ENCODE assay signal across 15 cellular contexts in genomic region chr19:4707956-4708650, GRCh38. TPM values are rescaled to one million over a fixed set of nuclear protein-coding genes. Genes with fewer than 3 reads are reported as not detected.
DNase-seq lines count a peak whose midpoint lies in the region; ATAC-seq and TF ChIP-seq lines count a peak whose summit lies in the region.
"Had no signal": no experiment of that assay in that cellular context is flagged by ENCODE, and none has a peak within 500 bp of the region (broad histone marks: within the 10 kb centered on the region; RNA-seq: fewer than 3 reads in every experiment).

No MANE protein-coding gene starts in this region.

- H3K9me3 ChIP-seq in adrenal gland (replicated peaks in 1 of 3) (no peaks in the 10 kb centered on the region), MM.1S (replicated peaks; ENCODE audit: insufficient read depth, low read length) (no peaks in the 10 kb centered on the region)

- no peak overlapping the region for H3K4me3 Mint-ChIP-seq in stimulated activated memory B cell treated with anti-CD40 and anti-IgM and Interleukin-4, amounts not matched to agents 10 μg/mL and 1 μg/mL and 100 μg/mL, for 72 hours
- H3K4me3 Mint-ChIP-seq in type B pancreatic cell = no peak overlapping the region
- H3K4me3 Mint-ChIP-seq: naive B cell; stimulated activated naive CD8-positive, alpha-beta T cell treated with anti-CD3 and anti-CD28 coated beads, Interleukin-15, amount 100 ng/mL, for 72 hours had no signal

- no peaks in the 10 kb centered on the region for H3K27me3 Mint-ChIP-seq in stimulated activated memory B cell treated with anti-CD40 and anti-IgM and Interleukin-4, amounts not matched to agents 10 μg/mL and 1 μg/mL and 100 μg/mL, for 72 hours
- no peaks in the 10 kb centered on the region for H3K27me3 Mint-ChIP-seq in type B pancreatic cell
- H3K27me3 Mint-ChIP-seq: naive B cell; stimulated activated naive CD8-positive, alpha-beta T cell treated with anti-CD3 and anti-CD28 coated beads, Interleukin-15, amount 100 ng/mL, for 72 hours had no signal

- no peak for TF ChIP-seq POLR2A in adrenal gland (IDR thresholded peaks at IDR 0.05)

- no peaks in the 10 kb centered on the region for H3K9me2 ChIP-seq in MM.1S (replicated peaks; ENCODE audit: insufficient read depth, low read length)

- peaks cover 59% of the 10 kb centered on the region for H3K36me3 Mint-ChIP-seq in stimulated activated memory B cell treated with anti-CD40 and anti-IgM and Interleukin-4, amounts not matched to agents 10 μg/mL and 1 μg/mL and 100 μg/mL, for 72 hours
- peaks cover 5% of the 10 kb centered on the region for H3K36me3 Mint-ChIP-seq in type B pancreatic cell

- no peak for ATAC-seq in stimulated activated memory B cell treated with anti-CD40 and anti-IgM and Interleukin-4, amounts not matched to agents 10 μg/mL and 1 μg/mL and 100 μg/mL, for 72 hours
- no peak for ATAC-seq in GM21737 (IDR thresholded peaks at IDR 0.05; ENCODE audit: unreplicated experiment)
- ATAC-seq: stimulated activated naive CD8-positive, alpha-beta T cell treated with anti-CD3 and anti-CD28 coated beads, Interleukin-15, amount 100 ng/mL, for 72 hours had no signal

- no peak for TF ChIP-seq CTCF in adrenal gland (IDR thresholded peaks at IDR 0.05)
- no peak for TF ChIP-seq CTCF in fibroblast of villous mesenchyme (IDR thresholded peaks at IDR 0.05; ENCODE audit: insufficient read depth, low read depth, low read length)
- no peak for TF ChIP-seq CTCF in MM.1S (IDR thresholded peaks at IDR 0.05; ENCODE audit: low read length)
- no peak for TF ChIP-seq CTCF in type B pancreatic cell (conservative IDR thresholded peaks at IDR 0.05)

- no peaks in the 10 kb centered on the region for H3F3A ChIP-seq in MM.1S (ENCODE audit: insufficient read depth, low read length)

- H3K4me3 ChIP-seq in ACC112 (ENCODE audit: low read depth, low read length) = no peak overlapping the region
- no peak overlapping the region for H3K4me3 ChIP-seq in adrenal gland
- H3K4me3 ChIP-seq in fibroblast of villous mesenchyme (ENCODE audit: low read depth, low read length) = no peak overlapping the region
- no peak overlapping the region for H3K4me3 ChIP-seq in MM.1S (ENCODE audit: low read length)

- DNase-seq in adrenal gland = peak in 4 of 7 donors; percentile 38 to 72 (median 50)
- peak; percentile 84 for DNase-seq in fibroblast of villous mesenchyme (ENCODE audit: low read depth)
- peak; percentile 49 for DNase-seq in non-pigmented ciliary epithelial cell (ENCODE audit: low read depth)
- no peak for DNase-seq in MM.1S
- no peak for DNase-seq in type B pancreatic cell (ENCODE audit: extremely low spot score, unreplicated experiment)
- DNase-seq: cortex of kidney; hippocampal formation; naive B cell; NCI-H1092; NCI-H526; SHP77; stimulated activated naive CD8-positive, alpha-beta T cell treated with anti-CD3 and anti-CD28 coated beads, Interleukin-15, amount 100 ng/mL, for 72 hours had no signal

- peak overlapping the region; percentile 50 for H3K27ac ChIP-seq in ACC112 (ENCODE audit: low read depth, low read length)
- H3K27ac ChIP-seq in adrenal gland = peak overlapping the region in 2 of 5 donors; percentile 14 to 68
- no peak overlapping the region for H3K27ac ChIP-seq in MM.1S (ENCODE audit: low read length)

- intact Hi-C loops in adrenal gland (cut with DNase I) = no loop called here

- H3K36me3 ChIP-seq in ACC112 (ENCODE audit: insufficient read depth, low read length) (peaks cover 18% of the 10 kb centered on the region; the same call in 1 of the 2 replicates), adrenal gland (replicated peaks in 1 of 2) (peaks cover 0 to 62% of the 10 kb centered on the region in 2 donors), MM.1S (replicated peaks; ENCODE audit: insufficient read depth, low read length) (0 out of 2 replicates have a peak, but pooled peaks cover 1% of the 10 kb centered on the region)

- peaks cover 5% of the 10 kb centered on the region for H3K4me1 Mint-ChIP-seq in stimulated activated memory B cell treated with anti-CD40 and anti-IgM and Interleukin-4, amounts not matched to agents 10 μg/mL and 1 μg/mL and 100 μg/mL, for 72 hours
- H3K4me1 Mint-ChIP-seq in type B pancreatic cell (ENCODE audit: unreplicated experiment) = no peaks in the 10 kb centered on the region

- 71 to 88% (median 81%) methylated on average over 10 of the region's 10 CpGs for WGBS in adrenal gland, 4 donors

- H3K4me2 ChIP-seq in MM.1S (ENCODE audit: low read depth, low read length) = no peak overlapping the region

- no peak overlapping the region for H3K27ac Mint-ChIP-seq in stimulated activated memory B cell treated with anti-CD40 and anti-IgM and Interleukin-4, amounts not matched to agents 10 μg/mL and 1 μg/mL and 100 μg/mL, for 72 hours
- H3K27ac Mint-ChIP-seq in type B pancreatic cell = no peak overlapping the region
- H3K27ac Mint-ChIP-seq: stimulated activated naive CD8-positive, alpha-beta T cell treated with anti-CD3 and anti-CD28 coated beads, Interleukin-15, amount 100 ng/mL, for 72 hours had no signal

- H3K27me3 ChIP-seq in ACC112 (ENCODE audit: insufficient read depth, low read length) (no peaks in the 10 kb centered on the region), adrenal gland (no peaks in the 10 kb centered on the region), MM.1S (replicated peaks; ENCODE audit: insufficient read depth, low read length) (no peaks in the 10 kb centered on the region)

- H3K9ac ChIP-seq in MM.1S (ENCODE audit: low read length) = no peak overlapping the region

- H3K9me3 Mint-ChIP-seq in stimulated activated memory B cell treated with anti-CD40 and anti-IgM and Interleukin-4, amounts not matched to agents 10 μg/mL and 1 μg/mL and 100 μg/mL, for 72 hours = no peaks in the 10 kb centered on the region
- H3K9me3 Mint-ChIP-seq in type B pancreatic cell = no peaks in the 10 kb centered on the region
- H3K9me3 Mint-ChIP-seq: naive B cell; stimulated activated naive CD8-positive, alpha-beta T cell treated with anti-CD3 and anti-CD28 coated beads, Interleukin-15, amount 100 ng/mL, for 72 hours had no signal

- H2AFZ ChIP-seq in ACC112 (ENCODE audit: low read length, unreplicated experiment) (no peak overlapping the region), MM.1S (ENCODE audit: low read length) (no peak overlapping the region)

- peaks cover 35% of the 10 kb centered on the region for H3K4me1 ChIP-seq in ACC112 (ENCODE audit: control insufficient read depth, insufficient read depth, low read length, unreplicated experiment)
- H3K4me1 ChIP-seq in adrenal gland (replicated peaks in 1 of 2) = peaks cover 9 to 17% of the 10 kb centered on the region in 2 donors
- no peaks in the 10 kb centered on the region for H3K4me1 ChIP-seq in MM.1S (ENCODE audit: low read length)

- no peaks in the 10 kb centered on the region for H4K20me1 ChIP-seq in MM.1S (ENCODE audit: insufficient read depth, low read length)

- H3K79me2 ChIP-seq in ACC112 (ENCODE audit: control insufficient read depth, insufficient read depth, low read length, unreplicated experiment) = peaks cover 2% of the 10 kb centered on the region
- H3K79me2 ChIP-seq in MM.1S (ENCODE audit: low read length) = 0 out of 2 replicates have a peak, but pooled peaks cover 4% of the 10 kb centered on the region

RNA-seq across cellular contexts. Expression of gene DPP9, which starts 15.5 kb away (rescaled TPM):
- total RNA-seq in adrenal gland (100 to 1,000 TPM in 1 of 8 donors, 10 to 100 TPM in 7; 35.2 to 117 (median 50.9) TPM), fibroblast of villous mesenchyme (30.7 and 47.0 TPM in 2 replicates), type B pancreatic cell (ENCODE audit: low replicate concordance) (42.9 and 47.8 TPM in 2 replicates)
- polyA plus RNA-seq in adrenal gland = 10 to 100 TPM; 14.6 to 56.3 (median 32.1) TPM

RNA-seq across cellular contexts. Expression of gene MYDGF, which starts 38.0 kb away (rescaled TPM):
- 100 to 1,000 TPM in 2 of 8 donors, 10 to 100 TPM in 6; 52.1 to 159 (median 74.7) TPM for total RNA-seq in adrenal gland
- 10 to 100 TPM; 35.9 to 86.9 (median 76.1) TPM for polyA plus RNA-seq in adrenal gland
- 179 and 205 TPM in 2 replicates for total RNA-seq in fibroblast of villous mesenchyme
- total RNA-seq in type B pancreatic cell (ENCODE audit: low replicate concordance) = 57.5 and 63.7 TPM in 2 replicates

Comparison
In these comparisons a context has a peak if more than half of its experiments do, and no peak if none do; other contexts are left out.
1. DNase-seq: peak in adrenal gland (4 of 7), fibroblast of villous mesenchyme (single experiment) and non-pigmented ciliary epithelial cell (single experiment); none in MM.1S (single experiment) and type B pancreatic cell (single experiment).